24 cellular contexts compared by ENCODE assay signal in genomic region chr7:16174253-16174652, GRCh38.
DNase-seq lines count a peak whose midpoint lies in the region; ATAC-seq, FAIRE-seq and TF ChIP-seq lines count a peak whose summit lies in the region.
"Had no signal": no experiment of that assay in that cellular context is flagged by ENCODE, and none has a peak within 500 bp of the region (broad histone marks: within the 10 kb centered on the region; RNA-seq: fewer than 3 reads in every experiment).

No MANE protein-coding gene starts in this region.

- H2AK5ac ChIP-seq in IMR-90 (ENCODE audit: low read depth, low read length) = no peak overlapping the region

- H3K9ac ChIP-seq in HepG2 (ENCODE audit: insufficient read depth, low read depth, low read length) = no peak overlapping the region
- no peak overlapping the region for H3K9ac ChIP-seq in IMR-90 (ENCODE audit: low read depth, low read length)
- no peak overlapping the region for H3K9ac ChIP-seq in kidney (ENCODE audit: low read length in 2 of 2)
- H3K9ac ChIP-seq in mammary epithelial cell (ENCODE audit: insufficient read depth, low read length) = no peak overlapping the region
- H3K9ac ChIP-seq: BLaER1 had no signal

- TF ChIP-seq POLR2A in HepG2 (IDR thresholded peaks at IDR 0.05; ENCODE audit: insufficient read depth in 1 of 2, low read depth in 2 of 2, low read length in 2 of 2) = no peak
- TF ChIP-seq POLR2A in right lobe of liver (IDR thresholded peaks at IDR 0.05) = no peak
- no peak for TF ChIP-seq POLR2A in IMR-90 (IDR thresholded peaks at IDR 0.05; ENCODE audit: low read depth, low read length)

- H4K91ac ChIP-seq in IMR-90 (ENCODE audit: insufficient read depth, low read depth, low read length) = no peak overlapping the region

- TF ChIP-seq RAD21 in HepG2 (CRISPR knock-in tag; IDR thresholded peaks at IDR 0.05) = no peak
- TF ChIP-seq RAD21 in IMR-90 (IDR thresholded peaks at IDR 0.05; ENCODE audit: low read length) = no peak

- WGBS in HepG2 (ENCODE audit: low lambda C conversion rate) = 8% methylated on average over 4 of the region's 4 CpGs
- WGBS in right lobe of liver (ENCODE audit: insufficient coverage, low coverage, low lambda C conversion rate, missing lambda C conversion rate) = 79% methylated on average over 4 of the region's 4 CpGs
- no CpG with 5 or more reads among the region's 4 CpGs for WGBS in IMR-90 (ENCODE audit: extremely low coverage in 2 of 2, insufficient read length in 1 of 2), 2 experiments
- 83% methylated on average over 4 of the region's 4 CpGs for WGBS in mammary epithelial cell (ENCODE audit: low coverage, missing lambda C conversion rate)

- H4K20me1 ChIP-seq in HepG2 (ENCODE audit: insufficient read depth, low read length) = no peaks in the 10 kb centered on the region
- H4K20me1 ChIP-seq in IMR-90 (ENCODE audit: insufficient read depth, low read length) = no peaks in the 10 kb centered on the region
- no peaks in the 10 kb centered on the region for H4K20me1 ChIP-seq in mammary epithelial cell (ENCODE audit: insufficient read depth, low read length)
- H4K20me1 ChIP-seq: BLaER1 had no signal

- H3K18ac ChIP-seq in IMR-90 (ENCODE audit: low read depth, low read length) = no peak overlapping the region

- CTCF ChIA-PET in HepG2 (lab: Yijun Ruan, JAX; ENCODE audit: low intra/inter-chr PET ratio, low total read pairs) (no interaction called here), IMR-90 (lab: Yijun Ruan, JAX) (no interaction called here), mammary epithelial cell (lab: Charles Lee; ENCODE audit: low non-redundant PET) (no interaction called here)

- no peak overlapping the region for H3K23ac ChIP-seq in IMR-90 (ENCODE audit: low read depth, low read length)

- H2AFZ ChIP-seq in HepG2 (ENCODE audit: low read length) = no peak overlapping the region
- no peak overlapping the region for H2AFZ ChIP-seq in IMR-90 (replicated peaks; ENCODE audit: low read length, poor library complexity)
- no peak overlapping the region for H2AFZ ChIP-seq in mammary epithelial cell (ENCODE audit: low read depth, low read length)

- intact Hi-C loops in HepG2 (cut with micrococcal nuclease; ENCODE audit: unreplicated experiment) (no loop called here), right lobe of liver (cut with DNase I) (no loop called here), IMR-90 (cut with micrococcal nuclease) (no loop called here), kidney (cut with DNase I) (no loop called here), mammary epithelial cell (cut with micrococcal nuclease) (no loop called here)

- no peak overlapping the region for H2AK9ac ChIP-seq in IMR-90 (replicated peaks; ENCODE audit: low read depth, low read length, poor library complexity)

- no peak overlapping the region for H4K5ac ChIP-seq in IMR-90 (ENCODE audit: low read depth, low read length)

- H3K14ac ChIP-seq in IMR-90 (replicated peaks; ENCODE audit: low read depth, low read length) = no peak overlapping the region

- H3K56ac ChIP-seq in IMR-90 (ENCODE audit: extremely low read depth, insufficient read depth, low read length) = no peak overlapping the region

- H3K4ac ChIP-seq in IMR-90 (ENCODE audit: low read depth, low read length) = no peak overlapping the region

- FAIRE-seq in HepG2 (lab: Jason Lieb, UNC) = no peak
- no peak for FAIRE-seq in kidney (lab: Jason Lieb, UNC)
- FAIRE-seq: GM12878, GM12892, GM18507 had no signal

- in situ Hi-C loops in HepG2 (cut with HindIII; ENCODE audit: extremely low pct_ligation_motif_present, low pct_unique_long_range_greater_than_20kb) (no loop called here), IMR-90 (cut with MboI; ENCODE audit: low sequenced_read_pairs) (no loop called here), mammary epithelial cell (cut with MboI; ENCODE audit: low sequenced_read_pairs in 2 of 2) (no loop called here)

- no peak overlapping the region for H2BK20ac ChIP-seq in IMR-90 (ENCODE audit: low read depth, low read length)

- POLR2A ChIA-PET in HepG2 (lab: Yijun Ruan, JAX) (no interaction called here), IMR-90 (lab: Charles Lee; ENCODE audit: unreplicated experiment) (no interaction called here)

- no peak overlapping the region for H2BK120ac ChIP-seq in IMR-90 (ENCODE audit: low read depth, low read length)

- H3K4me1 ChIP-seq in HepG2 (ENCODE audit: insufficient read depth, low read length) (no peaks in the 10 kb centered on the region), right lobe of liver (no peaks in the 10 kb centered on the region), IMR-90 (ENCODE audit: control insufficient read depth, insufficient read depth, low read length) (no peaks in the 10 kb centered on the region), kidney (ENCODE audit: control insufficient read depth in 1 of 2, insufficient read depth in 1 of 2, low read depth in 1 of 2, low read length in 2 of 2) (no peaks in the 10 kb centered on the region), mammary epithelial cell (ENCODE audit: insufficient read depth, low read length) (no peaks in the 10 kb centered on the region)
- H3K4me1 ChIP-seq: BLaER1 had no signal

- H3K9me3 ChIP-seq in HepG2 (ENCODE audit: low read length) = peaks cover 6% of the 10 kb centered on the region
- H3K9me3 ChIP-seq in right lobe of liver = no peaks in the 10 kb centered on the region
- H3K9me3 ChIP-seq in IMR-90 (ENCODE audit: control insufficient read depth, insufficient read depth, low read length) = no peaks in the 10 kb centered on the region; the same call in 1 of the 2 replicates
- no peaks in the 10 kb centered on the region for H3K9me3 ChIP-seq in kidney (ENCODE audit: control insufficient read depth in 1 of 2, low read length in 2 of 2)
- no peaks in the 10 kb centered on the region for H3K9me3 ChIP-seq in mammary epithelial cell (replicated peaks; ENCODE audit: insufficient read depth, low read length)
- H3K9me3 ChIP-seq: BE2C had no signal

- BruUV-seq in HepG2 (replicated peaks; lab: Mats Ljungman, UMichigan) (no TSS peak), IMR-90 (replicated peaks; lab: Mats Ljungman, UMichigan) (no TSS peak), mammary epithelial cell (replicated peaks; lab: Mats Ljungman, UMichigan) (no TSS peak)

- H3K36me3 ChIP-seq in HepG2 (replicated peaks in 1 of 2; ENCODE audit: control insufficient read depth in 1 of 2, insufficient read depth in 2 of 2, low read length in 2 of 2) = no peaks in the 10 kb centered on the region
- no peaks in the 10 kb centered on the region for H3K36me3 ChIP-seq in right lobe of liver
- H3K36me3 ChIP-seq in IMR-90 (ENCODE audit: control insufficient read depth, insufficient read depth, low read length) = no peaks in the 10 kb centered on the region
- H3K36me3 ChIP-seq in kidney (ENCODE audit: control insufficient read depth in 1 of 2, insufficient read depth in 2 of 2, low read length in 2 of 2) = no peaks in the 10 kb centered on the region
- H3K36me3 ChIP-seq in mammary epithelial cell (ENCODE audit: insufficient read depth, low read length) = no peaks in the 10 kb centered on the region
- H3K36me3 ChIP-seq: BE2C, BLaER1 had no signal

- TF ChIP-seq CTCF in HepG2 (CRISPR knock-in tag; IDR thresholded peaks at IDR 0.05) = no peak
- TF ChIP-seq CTCF in right lobe of liver (IDR thresholded peaks at IDR 0.05) = no peak
- no peak for TF ChIP-seq CTCF in IMR-90 (conservative IDR thresholded peaks at IDR 0.05; ENCODE audit: low read depth, low read length)
- TF ChIP-seq CTCF in kidney (IDR thresholded peaks at IDR 0.05; ENCODE audit: borderline replicate concordance, extremely low read depth, insufficient read depth) = no peak
- no peak for TF ChIP-seq CTCF in mammary epithelial cell (conservative IDR thresholded peaks at IDR 0.05 in 1 of 2, IDR thresholded peaks at IDR 0.05 in 1 of 2; ENCODE audit: extremely low read depth in 1 of 2, insufficient read depth in 1 of 2, low read depth in 1 of 2, low read length in 2 of 2)

- no peak overlapping the region for H3K4me2 ChIP-seq in HepG2 (ENCODE audit: low read depth, low read length)
- H3K4me2 ChIP-seq in IMR-90 (ENCODE audit: low read depth, low read length) = no peak overlapping the region
- no peak overlapping the region for H3K4me2 ChIP-seq in mammary epithelial cell (ENCODE audit: insufficient read depth, low read depth, low read length)
- H3K4me2 ChIP-seq: BLaER1 had no signal

- H2BK5ac ChIP-seq in IMR-90 (ENCODE audit: low read depth, low read length, poor library complexity, severe bottlenecking) = no peak overlapping the region

- H3K79me2 ChIP-seq in HepG2 (ENCODE audit: insufficient read depth, low read length) = no peaks in the 10 kb centered on the region
- no peaks in the 10 kb centered on the region for H3K79me2 ChIP-seq in mammary epithelial cell (ENCODE audit: insufficient read depth, low read length)

- H2BK15ac ChIP-seq in IMR-90 (ENCODE audit: low read depth, low read length) = no peak overlapping the region

- no peak for DNase-seq in HepG2 (ENCODE audit: low spot score)
- no peak for DNase-seq in right lobe of liver
- DNase-seq in IMR-90 = no peak
- DNase-seq in kidney = no peak
- DNase-seq in mammary epithelial cell = no peak
- DNase-seq: ACHN; BE2C; C1 segment of cervical spinal cord; CD4-positive, alpha-beta memory T cell; CD4-positive, CD25-positive, alpha-beta regulatory T cell; CD8-positive, alpha-beta memory T cell; COR-L47; DMS 273 treated with DMSO at 0.1 percent for 48 hours; DMS153; DMS53; DMS79; DND-41; EL; GDM1 had no signal

- ATAC-seq in HepG2 (no peak), right lobe of liver (no peak), IMR-90 (ENCODE audit: low read depth) (no peak)
- ATAC-seq: GM12878 had no signal

- no peak overlapping the region for H3K4me3 ChIP-seq in HepG2 (replicated peaks in 1 of 3; ENCODE audit: insufficient read depth in 1 of 3, low read depth in 2 of 3, low read length in 3 of 3)
- H3K4me3 ChIP-seq in right lobe of liver = no peak overlapping the region
- H3K4me3 ChIP-seq in IMR-90 (ENCODE audit: insufficient read depth, low read depth, low read length) = no peak overlapping the region
- H3K4me3 ChIP-seq in kidney (ENCODE audit: low read length in 2 of 2) = no peak overlapping the region
- H3K4me3 ChIP-seq in mammary epithelial cell (replicated peaks in 1 of 3; ENCODE audit: insufficient read depth in 1 of 3, low read depth in 2 of 3, low read length in 3 of 3) = no peak overlapping the region
- H3K4me3 ChIP-seq: BLaER1, GM12878 had no signal

- H3K9me1 ChIP-seq in IMR-90 (ENCODE audit: insufficient read depth, low read length) = no peaks in the 10 kb centered on the region

- H3K27ac ChIP-seq in HepG2 (ENCODE audit: extremely low read length, insufficient read depth, low read length) (no peak overlapping the region), right lobe of liver (no peak overlapping the region), IMR-90 (ENCODE audit: insufficient read depth, low read length) (no peak overlapping the region), kidney (ENCODE audit: low read depth in 2 of 2, low read length in 2 of 2) (no peak overlapping the region), mammary epithelial cell (ENCODE audit: insufficient read depth, low read depth, low read length) (no peak overlapping the region)
- H3K27ac ChIP-seq: 22Rv1, BLaER1 had no signal

- H3K27me3 ChIP-seq in HepG2 (ENCODE audit: control insufficient read depth in 1 of 2, insufficient read depth in 2 of 2, low read length in 2 of 2) (no peaks in the 10 kb centered on the region), right lobe of liver (no peaks in the 10 kb centered on the region), IMR-90 (ENCODE audit: control insufficient read depth, insufficient read depth, low read length) (no peaks in the 10 kb centered on the region), mammary epithelial cell (ENCODE audit: insufficient read depth, low read length) (no peaks in the 10 kb centered on the region)
- H3K27me3 ChIP-seq: BE2C, BLaER1 had no signal

- TF ChIP-seq EP300 in HepG2 (IDR thresholded peaks at IDR 0.05; ENCODE audit: low read depth in 2 of 2, low read length in 2 of 2) (no peak), HepG2 (CRISPR knock-in tag; IDR thresholded peaks at IDR 0.05; ENCODE audit: borderline replicate concordance) (no peak)

- no peak overlapping the region for H4K8ac ChIP-seq in IMR-90 (ENCODE audit: low read depth in 2 of 2, low read length in 2 of 2)

- dilution Hi-C loops in IMR-90 (cut with HindIII; ENCODE audit: low sequenced_read_pairs, unreplicated experiment) = no loop called here
- dilution Hi-C loops in mammary epithelial cell (cut with HindIII; ENCODE audit: low sequenced_read_pairs) = no loop called here

- no peaks in the 10 kb centered on the region for H3K79me1 ChIP-seq in IMR-90 (ENCODE audit: low read depth in 1 of 2, low read length in 2 of 2)
